10 cellular contexts compared by ENCODE assay signal in genomic region chr2:64748561-64748960, GRCh38.
A peak's percentile ranks its signal among the peaks of the same experiment; 100 is the strongest.
DNase-seq lines count a peak whose midpoint lies in the region; ATAC-seq, FAIRE-seq and TF ChIP-seq lines count a peak whose summit lies in the region.
"Had no signal": no experiment of that assay in that cellular context is flagged by ENCODE, and none has a peak within 500 bp of the region (broad histone marks: within the 10 kb centered on the region; RNA-seq: fewer than 3 reads in every experiment).

No MANE protein-coding gene starts in this region.

- peak overlapping the region; percentile 79 for H3K4me2 ChIP-seq in OCI-LY1 (ENCODE audit: low read length)

- 0 out of 2 replicates have a peak, but pooled peaks cover 2% of the 10 kb centered on the region for H3F3A ChIP-seq in OCI-LY1 (ENCODE audit: insufficient read depth, low read length)

- TF ChIP-seq CTCF in OCI-LY1 (IDR thresholded peaks at IDR 0.05; ENCODE audit: low read length) = no peak
- TF ChIP-seq CTCF in pancreas (IDR thresholded peaks at IDR 0.05) = no peak

- no peaks in the 10 kb centered on the region for H3K27me3 ChIP-seq in CD4-positive, alpha-beta memory T cell (ENCODE audit: insufficient read depth, low read length)
- H3K27me3 ChIP-seq in OCI-LY1 (ENCODE audit: insufficient read depth, low read length) (no peaks in the 10 kb centered on the region), pancreas (no peaks in the 10 kb centered on the region)

- FAIRE-seq in pancreas (lab: Jason Lieb, UNC) (no peak), urothelium cell line (lab: Jason Lieb, UNC) (no peak)

- H4K20me1 ChIP-seq in OCI-LY1 (ENCODE audit: insufficient read depth, low read length) = no peaks in the 10 kb centered on the region

- H3K27me3 Mint-ChIP-seq in CD4-positive, alpha-beta memory T cell = no peaks in the 10 kb centered on the region

- H3K36me3 ChIP-seq in CD4-positive, alpha-beta memory T cell (ENCODE audit: insufficient read depth, low read length) = no peaks in the 10 kb centered on the region
- H3K36me3 ChIP-seq in OCI-LY1 (ENCODE audit: insufficient read depth, low read length) (no peaks in the 10 kb centered on the region), pancreas (no peaks in the 10 kb centered on the region)

- DNase-seq in CD4-positive, alpha-beta memory T cell = no peak
- DNase-seq in dermis blood vessel endothelial cell = peak; percentile 19
- no peak for DNase-seq in pancreas
- no peak for DNase-seq in amygdala (lab: John Stamatoyannopoulos, UW)
- DNase-seq in urothelium cell line (ENCODE audit: low spot score) = no peak
- no peak for DNase-seq in DMS79 (lab: John Stamatoyannopoulos, UW)
- DNase-seq in HuH-7 (ENCODE audit: low spot score) = no peak
- DNase-seq: H9, NCI-H146 had no signal

- H3K4me1 Mint-ChIP-seq in CD4-positive, alpha-beta memory T cell = peaks cover 13 to 30% (median 23%) of the 10 kb centered on the region in 4 donors

- POLR2A ChIA-PET in CD4-positive, alpha-beta memory T cell (lab: Charles Lee; ENCODE audit: partially characterized antibody) = interaction anchor here (0.9 to 7.7 kb wide), 6 partner anchors 19 to 225 kb away, joined by 3 to 298 read pairs (median 58); partner anchors contain the start of genes AFTPH and SERTAD2

- peaks cover 20% of the 10 kb centered on the region for H3K4me1 ChIP-seq in CD4-positive, alpha-beta memory T cell (ENCODE audit: insufficient read depth, low read length)
- peaks cover 67% of the 10 kb centered on the region for H3K4me1 ChIP-seq in OCI-LY1 (ENCODE audit: insufficient read depth, low read length, severe bottlenecking)
- peaks cover 0 to 17% (median 13%) of the 10 kb centered on the region in 3 donors for H3K4me1 ChIP-seq in pancreas

- peaks cover 54% of the 10 kb centered on the region for H3K79me2 ChIP-seq in OCI-LY1 (ENCODE audit: insufficient read depth, low read length)

- H3K9me3 Mint-ChIP-seq in CD4-positive, alpha-beta memory T cell = peaks cover 0 to 3% (median 0%) of the 10 kb centered on the region in 8 donors
- H3K9me3 Mint-ChIP-seq: H9 had no signal

- CTCF ChIA-PET in CD4-positive, alpha-beta memory T cell (lab: Charles Lee; ENCODE audit: partially characterized antibody) = interaction anchor here (0.7 to 7.2 kb wide), 11 partner anchors 11 to 225 kb away, joined by 3 to 101 read pairs (median 12); partner anchors contain the start of genes AFTPH and SERTAD2

- H3K4me3 Mint-ChIP-seq in CD4-positive, alpha-beta memory T cell = peak overlapping the region in 4 of 8 donors; percentile 5 to 99 (median 54)

- 48 to 50% methylated on average over 2 of the region's 2 CpGs for WGBS in pancreas, 2 donors

- H2AFZ ChIP-seq in OCI-LY1 (ENCODE audit: low read length) = no peak overlapping the region

- H3K9ac ChIP-seq in OCI-LY1 (ENCODE audit: low read length) = peak overlapping the region; percentile 98

- no peaks in the 10 kb centered on the region for H3K9me2 ChIP-seq in OCI-LY1 (ENCODE audit: low read depth, low read length)

- H3K4me3 ChIP-seq in CD4-positive, alpha-beta memory T cell (ENCODE audit: low read length in 2 of 2) = no peak overlapping the region
- peak overlapping the region; percentile 94 for H3K4me3 ChIP-seq in OCI-LY1 (ENCODE audit: low read depth, low read length, poor library complexity, severe bottlenecking)
- no peak overlapping the region for H3K4me3 ChIP-seq in pancreas

- intact Hi-C loops in CD4-positive, alpha-beta memory T cell (cut with micrococcal nuclease) = no loop called here
- intact Hi-C loops in pancreas (cut with DNase I) = no loop called here

- H3K9me3 ChIP-seq in CD4-positive, alpha-beta memory T cell (ENCODE audit: control insufficient read depth in 1 of 2, low read length in 2 of 2) = no peaks in the 10 kb centered on the region
- no peaks in the 10 kb centered on the region for H3K9me3 ChIP-seq in OCI-LY1 (ENCODE audit: low read length)
- H3K9me3 ChIP-seq in pancreas = no peaks in the 10 kb centered on the region

- H3K27ac Mint-ChIP-seq in CD4-positive, alpha-beta memory T cell = peak overlapping the region; percentile 22 to 98 (median 92)
- H3K27ac Mint-ChIP-seq: H9 had no signal

- peaks cover 0 to 6% of the 10 kb centered on the region in 2 donors for H3K36me3 Mint-ChIP-seq in CD4-positive, alpha-beta memory T cell

- ATAC-seq in pancreas = no peak

- H3K27ac ChIP-seq in CD4-positive, alpha-beta memory T cell (ENCODE audit: low read depth, low read length) = no peak overlapping the region
- H3K27ac ChIP-seq in OCI-LY1 (ENCODE audit: low read depth, low read length, poor library complexity, severe bottlenecking) = peak overlapping the region; percentile 92
- peak overlapping the region in 3 of 4 donors; percentile 11 to 99 (median 94) for H3K27ac ChIP-seq in pancreas
